In the genomic region with DNA sequence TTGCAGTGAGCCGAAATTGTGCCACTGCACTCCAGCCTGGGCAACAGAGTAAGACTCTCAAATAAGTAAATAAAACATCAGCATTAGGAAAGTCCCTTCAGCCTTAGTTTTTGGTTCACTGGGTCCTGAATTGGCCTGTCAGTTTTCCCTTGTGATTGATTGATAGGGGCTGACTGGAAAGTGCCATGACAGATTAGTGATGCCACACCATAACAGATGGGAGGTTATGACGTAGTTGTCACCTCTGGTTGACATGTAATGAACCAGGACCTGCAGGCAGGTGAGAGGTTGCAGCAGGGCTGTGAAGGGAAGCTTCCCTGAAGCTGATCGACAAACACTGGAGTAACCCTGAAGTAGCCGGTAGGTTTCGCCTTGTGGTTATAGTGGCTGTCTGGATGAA, we compare ENCODE assay signal across 2 cellular contexts.
TF ChIP-seq lines count a peak whose summit lies in the region.

No MANE protein-coding gene starts in this region.

TF ChIP-seq in HEK293T, 16 proteins besides CTCF, POLR2A, EP300 and RAD21:
- TF ChIP-seq PKNOX1 (IDR thresholded peaks at IDR 0.05) (peak; percentile 35; the same call in 1 of the 2 replicates), FOXA1 (IDR thresholded peaks at IDR 0.05) (no peak)
TF ChIP-seq in HEK293T: peak in this region for 1.

TF ChIP-seq in K562, 482 proteins besides CTCF, POLR2A, EP300 and RAD21:
- peak; percentile 52; the same call in 1 of the 2 replicates for TF ChIP-seq PKNOX1 (IDR thresholded peaks at IDR 0.05)
- TF ChIP-seq MEIS2 (IDR thresholded peaks at IDR 0.05; ENCODE audit: partially characterized antibody) = peak; percentile 54
- no peak for TF ChIP-seq ZBTB26 (CRISPR knock-in tag; IDR thresholded peaks at IDR 0.05)
